9 cellular contexts compared by ENCODE assay signal in genomic region chr13:74061939-74062595, GRCh38.
DNase-seq lines count a peak whose midpoint lies in the region; ATAC-seq, FAIRE-seq and TF ChIP-seq lines count a peak whose summit lies in the region.
"Had no signal": no experiment of that assay in that cellular context is flagged by ENCODE, and none has a peak within 500 bp of the region (broad histone marks: within the 10 kb centered on the region; RNA-seq: fewer than 3 reads in every experiment).

No MANE protein-coding gene starts in this region.

- CTCF ChIA-PET in activated CD4-positive, alpha-beta T cell treated with anti-CD3 and anti-CD28 coated beads for 36 hours (lab: Charles Lee): interaction anchor here (0.6 to 1.5 kb wide), 6 partner anchors 7 to 1002 kb away, joined by 3 to 5 read pairs (median 3); no protein-coding TSS in a partner anchor

- H3K9ac ChIP-seq in SU-DHL-6 (ENCODE audit: low read length): peak overlapping the region; percentile 32

- peaks cover 0 to 68% of the 10 kb centered on the region in 2 donors for H3K4me1 ChIP-seq in right atrium auricular region

- H3K4me3 Mint-ChIP-seq in activated CD4-positive, alpha-beta T cell treated with anti-CD3 and anti-CD28 coated beads for 36 hours: peak overlapping the region; percentile 64

- peaks cover 3% of the 10 kb centered on the region; the same call in 1 of the 2 replicates for H3K36me3 ChIP-seq in SU-DHL-6 (ENCODE audit: low read length)
- H3K36me3 ChIP-seq in right atrium auricular region: no peaks in the 10 kb centered on the region

- no peaks in the 10 kb centered on the region for H3K9me2 ChIP-seq in SU-DHL-6 (replicated peaks; ENCODE audit: insufficient read depth, low read length)

- H3K27ac Mint-ChIP-seq in activated CD4-positive, alpha-beta T cell treated with anti-CD3 and anti-CD28 coated beads for 36 hours: peak overlapping the region; percentile 92

- no peak for FAIRE-seq in RCC 7860 (lab: Jason Lieb, UNC)

- H3K79me2 ChIP-seq in SU-DHL-6 (ENCODE audit: insufficient read depth, low read length): no peaks in the 10 kb centered on the region

- POLR2A ChIA-PET in activated CD4-positive, alpha-beta T cell treated with anti-CD3 and anti-CD28 coated beads for 36 hours (lab: Charles Lee): interaction anchor here (0.7 to 1.3 kb wide), 3 partner anchors 71 to 169 kb away, joined by 3 to 11 read pairs (median 4); no protein-coding TSS in a partner anchor

- intact Hi-C loops in activated CD4-positive, alpha-beta T cell treated with anti-CD3 and anti-CD28 coated beads for 36 hours (cut with DNase I, micrococcal nuclease): loop anchor here (1.0 to 10.0 kb wide), 8 partner anchors 15 to 345 kb away; partner anchors contain the start of gene KLF12 (in 1 of the 2)

- no peaks in the 10 kb centered on the region for H4K20me1 ChIP-seq in SU-DHL-6 (ENCODE audit: low read depth, low read length)

- H3K36me3 Mint-ChIP-seq in activated CD4-positive, alpha-beta T cell treated with anti-CD3 and anti-CD28 coated beads for 36 hours (ENCODE audit: low read depth): peaks cover 13% of the 10 kb centered on the region

- peak; percentile 63 for ATAC-seq in activated CD4-positive, alpha-beta T cell treated with anti-CD3 and anti-CD28 coated beads for 36 hours
- peak; percentile 71 for ATAC-seq in HG02840 (IDR thresholded peaks at IDR 0.05; ENCODE audit: low FRiP score, unreplicated experiment)

- DNase-seq in activated CD4-positive, alpha-beta T cell treated with anti-CD3 and anti-CD28 coated beads for 36 hours: peak; percentile 29
- no peak for DNase-seq in activated CD4-positive, alpha-beta T cell treated with anti-CD3 and anti-CD28 coated beads, Interleukin-2, amount 50 U/mL, for 1 hour
- no peak for DNase-seq in right atrium auricular region (ENCODE audit: low spot score)
- no peak for DNase-seq in NCI-H345 treated with DMSO at 0.1 percent for 48 hours (lab: John Stamatoyannopoulos, UW; ENCODE audit: unreplicated experiment)
- no peak for DNase-seq in islet precursor cell
- no peak for DNase-seq in RCC 7860 (ENCODE audit: low spot score)

- no peaks in the 10 kb centered on the region for H3K27me3 ChIP-seq in SU-DHL-6 (ENCODE audit: low read length)
- no peaks in the 10 kb centered on the region for H3K27me3 ChIP-seq in right atrium auricular region

- no peaks in the 10 kb centered on the region for H3K9me3 ChIP-seq in SU-DHL-6 (ENCODE audit: insufficient read depth, low read length)
- no peaks in the 10 kb centered on the region for H3K9me3 ChIP-seq in right atrium auricular region

- no peak overlapping the region for H2AFZ ChIP-seq in SU-DHL-6 (ENCODE audit: low read depth, low read length, severe bottlenecking)

- peak overlapping the region; percentile 45 for H3K27ac ChIP-seq in SU-DHL-6 (ENCODE audit: low read depth, low read length)
- H3K27ac ChIP-seq in right atrium auricular region: peak overlapping the region; percentile 79 to 93
- H3K27ac ChIP-seq: C4-2B had no signal

- peak overlapping the region; percentile 58 for H3K4me2 ChIP-seq in SU-DHL-6 (ENCODE audit: low read depth, low read length, poor library complexity, severe bottlenecking)

- peaks cover 2% of the 10 kb centered on the region for H3K9me3 Mint-ChIP-seq in activated CD4-positive, alpha-beta T cell treated with anti-CD3 and anti-CD28 coated beads for 36 hours (ENCODE audit: low read depth)

- peaks cover 80% of the 10 kb centered on the region for H3K4me1 Mint-ChIP-seq in activated CD4-positive, alpha-beta T cell treated with anti-CD3 and anti-CD28 coated beads for 36 hours

- no peaks in the 10 kb centered on the region for H3K27me3 Mint-ChIP-seq in activated CD4-positive, alpha-beta T cell treated with anti-CD3 and anti-CD28 coated beads for 36 hours

- no peaks in the 10 kb centered on the region for H3F3A ChIP-seq in SU-DHL-6 (ENCODE audit: insufficient read depth)

- peak overlapping the region; percentile 27 for H3K4me3 ChIP-seq in SU-DHL-6 (ENCODE audit: insufficient read depth, low read length, poor library complexity, severe bottlenecking)
- peak overlapping the region in 1 of 2 donors; percentile 3 for H3K4me3 ChIP-seq in right atrium auricular region

- TF ChIP-seq CTCF in SU-DHL-6 (IDR thresholded peaks at IDR 0.05; ENCODE audit: insufficient read depth, low read length, poor library complexity, severe bottlenecking): no peak
- no peak for TF ChIP-seq CTCF in right atrium auricular region (IDR thresholded peaks at IDR 0.05)
